Comparison of ENCODE assay signal across 8 cellular contexts in the genomic region with DNA sequence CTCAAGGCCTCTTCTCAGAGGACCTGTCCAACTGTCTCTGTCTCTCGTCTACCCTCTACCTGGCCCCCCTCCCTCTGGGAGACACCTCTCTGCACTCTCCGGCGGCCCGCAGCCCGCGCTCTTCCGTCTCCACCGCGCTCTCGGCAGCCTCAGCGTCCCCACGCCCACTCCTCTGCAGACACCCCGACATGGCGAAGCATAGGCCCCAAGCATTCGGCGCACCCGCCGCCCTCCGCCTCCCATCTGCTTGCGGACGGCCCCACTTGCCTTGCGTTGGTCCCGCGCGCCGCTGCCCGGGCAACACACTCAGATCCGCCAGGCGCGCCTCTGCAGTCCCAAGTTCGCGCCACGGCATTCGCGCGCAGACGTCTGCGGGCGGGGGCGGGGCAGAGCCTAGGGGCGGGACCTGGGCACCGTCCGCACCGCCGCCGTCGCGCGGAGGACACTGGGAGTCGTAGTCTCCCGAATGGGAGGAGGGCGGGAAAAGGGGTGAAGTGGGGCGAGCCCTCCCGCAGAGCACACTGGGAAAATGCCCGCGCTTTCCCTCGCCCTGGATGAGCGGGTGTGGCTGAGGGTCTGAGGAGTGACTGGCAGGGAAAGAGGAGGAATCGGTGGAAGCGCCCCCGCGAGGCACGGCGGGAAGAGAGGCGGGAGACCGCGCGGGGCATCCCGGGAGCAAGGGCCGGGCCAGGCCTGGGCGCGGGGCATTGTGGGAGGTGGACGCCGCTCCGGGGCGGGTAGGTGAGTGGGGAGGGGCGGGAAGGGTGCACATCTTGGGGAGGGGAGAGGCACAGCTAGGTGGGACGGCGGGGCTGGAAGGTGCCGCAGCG. TPM values are rescaled to one million over a fixed set of nuclear protein-coding genes. Genes with fewer than 3 reads are reported as not detected.
A peak's percentile ranks its signal among the peaks of the same experiment; 100 is the strongest.
DNase-seq lines count a peak whose midpoint lies in the region; ATAC-seq and TF ChIP-seq lines count a peak whose summit lies in the region.

Gene LIG1 (minus strand): TSS at position 371 of the 830 bp plus-strand sequence. CDS start 4,778 bp downstream, outside the sequence.
Gene ZSWIM9 (plus strand): TSS at position 707 of the 830 bp plus-strand sequence. CDS start 1,123 bp downstream, outside the sequence.

- DNase-seq in GM12865 (ENCODE audit: low read depth) (peak; percentile 96), NCI-H1417 (lab: John Stamatoyannopoulos, UW) (peak; percentile 94 to 97 (median 96)), Right ventricle myocardium superior (peak; percentile 94), tibial nerve (ENCODE audit: low spot score in 2 of 2) (peak; percentile 79 to 82)
- DNase-seq in activated naive CD8-positive, alpha-beta T cell treated with anti-CD3 and anti-CD28 coated beads, Interleukin-2, amount 50 U/mL, for 16 hours (ENCODE audit: low read depth, low spot score): peak; percentile 80

- no peaks in the 10 kb centered on the region; the same call in 1 of the 2 replicates for H3K36me3 ChIP-seq in SU-DHL-6 (ENCODE audit: low read length)
- no peaks in the 10 kb centered on the region for H3K36me3 ChIP-seq in parathyroid adenoma (ENCODE audit: control insufficient read depth, insufficient read depth, low read length)
- peaks cover 0 to 36% (median 0%) of the 10 kb centered on the region in 3 donors for H3K36me3 ChIP-seq in tibial nerve

- TF ChIP-seq CTCF in GM12865 (IDR thresholded peaks at IDR 0.05; ENCODE audit: insufficient read depth, low read depth, low read length, missing control alignments) (no peak), SU-DHL-6 (IDR thresholded peaks at IDR 0.05; ENCODE audit: insufficient read depth, low read length, poor library complexity, severe bottlenecking) (no peak), parathyroid adenoma (IDR thresholded peaks at IDR 0.05) (peak; percentile 27), tibial nerve (IDR thresholded peaks at IDR 0.05) (peak in 3 of 5 experiments; percentile 12 to 60 (median 20))

- H3F3A ChIP-seq in SU-DHL-6 (ENCODE audit: insufficient read depth): peaks cover 13% of the 10 kb centered on the region

- H3K4me2 ChIP-seq in SU-DHL-6 (ENCODE audit: low read depth, low read length, poor library complexity, severe bottlenecking) (peak within 1 kb of the TSS; percentile 63), parathyroid adenoma (ENCODE audit: low read length) (peak within 1 kb of the TSS; percentile 99)

- no peaks in the 10 kb centered on the region for H3K27me3 ChIP-seq in SU-DHL-6 (ENCODE audit: low read length)
- H3K27me3 ChIP-seq in parathyroid adenoma (ENCODE audit: control insufficient read depth, insufficient read depth, low read length): no peaks in the 10 kb centered on the region
- no peaks in the 10 kb centered on the region for H3K27me3 ChIP-seq in tibial nerve

- H3K79me2 ChIP-seq in SU-DHL-6 (ENCODE audit: insufficient read depth, low read length) (peaks cover 43% of the 10 kb centered on the region), parathyroid adenoma (no peaks in the 10 kb centered on the region)

- TF ChIP-seq EP300 in tibial nerve (IDR thresholded peaks at IDR 0.05): peak; percentile 83 to 98

- H2AFZ ChIP-seq in SU-DHL-6 (ENCODE audit: low read depth, low read length, severe bottlenecking) (peak within 1 kb of the TSS; percentile 82), parathyroid adenoma (peak within 1 kb of the TSS; percentile 99)

- ATAC-seq in HG02678 (IDR thresholded peaks at IDR 0.05; ENCODE audit: unreplicated experiment) (peak; percentile 82), Right ventricle myocardium superior (ENCODE audit: poor library complexity) (peak; percentile 99)

- no peaks in the 10 kb centered on the region for H3K9me3 ChIP-seq in SU-DHL-6 (ENCODE audit: insufficient read depth, low read length)
- H3K9me3 ChIP-seq in parathyroid adenoma (ENCODE audit: control insufficient read depth, low read length): no peaks in the 10 kb centered on the region
- no peaks in the 10 kb centered on the region for H3K9me3 ChIP-seq in tibial nerve

- no peaks in the 10 kb centered on the region for H3K4me1 ChIP-seq in parathyroid adenoma
- H3K4me1 ChIP-seq in tibial nerve: peaks cover 0 to 24% (median 2%) of the 10 kb centered on the region in 4 donors

- H3K4me3 ChIP-seq in GM12865 (ENCODE audit: low read depth, low read length): peak within 1 kb of the TSS; percentile 89
- peak within 1 kb of the TSS; percentile 84 for H3K4me3 ChIP-seq in SU-DHL-6 (ENCODE audit: insufficient read depth, low read length, poor library complexity, severe bottlenecking)
- H3K4me3 ChIP-seq in parathyroid adenoma (ENCODE audit: low read depth, low read length): peak within 1 kb of the TSS; percentile 81
- H3K4me3 ChIP-seq in tibial nerve: peak within 1 kb of the TSS; percentile 68 to 92 (median 73)

- intact Hi-C loops in Right ventricle myocardium superior (cut with DNase I): no loop called here

- TF ChIP-seq POLR2A in tibial nerve (IDR thresholded peaks at IDR 0.05): no peak

- WGBS in tibial nerve, 2 donors: 1 to 2% methylated on average over 40 to 59 of the region's 81 CpGs

- H3K9me2 ChIP-seq in SU-DHL-6 (replicated peaks; ENCODE audit: insufficient read depth, low read length): no peaks in the 10 kb centered on the region

- H3K9ac ChIP-seq in SU-DHL-6 (ENCODE audit: low read length): peak within 1 kb of the TSS; percentile 95
- H3K9ac ChIP-seq in parathyroid adenoma: no peak within 1 kb of the TSS

- peaks cover 10% of the 10 kb centered on the region; the same call in 1 of the 2 replicates for H4K20me1 ChIP-seq in SU-DHL-6 (ENCODE audit: low read depth, low read length)

- peak within 1 kb of the TSS; percentile 91 for H3K27ac ChIP-seq in SU-DHL-6 (ENCODE audit: low read depth, low read length)
- H3K27ac ChIP-seq in parathyroid adenoma: peak within 1 kb of the TSS; percentile 91
- peak within 1 kb of the TSS; percentile 91 to 97 (median 96) for H3K27ac ChIP-seq in tibial nerve

RNA-seq across cellular contexts. Expression of gene LIG1, which starts in this region (rescaled TPM):
- total RNA-seq in Right ventricle myocardium superior (2.4 TPM), tibial nerve (10 to 100 TPM in 1 of 4 donors, 1 to 10 TPM in 3; 6.1 to 21.9 (median 6.7) TPM)

RNA-seq across cellular contexts. Expression of gene ZSWIM9, which starts in this region (rescaled TPM):
- total RNA-seq in Right ventricle myocardium superior: 6.9 TPM
- total RNA-seq in tibial nerve: 1 to 10 TPM; 5.9 to 8.4 (median 6.8) TPM

Comparison
In these comparisons a context has a peak if more than half of its experiments do, and no peak if none do; other contexts are left out.
1. Peak in every context shown above with its lines: DNase-seq, ATAC-seq, H3K4me3 ChIP-seq and H3K27ac ChIP-seq.
2. CTCF ChIP-seq: peak in parathyroid adenoma (single experiment) and tibial nerve (3 of 5); none in GM12865 (single experiment) and SU-DHL-6 (single experiment).